Comparison of ENCODE assay signal across 25 cellular contexts in the genomic region with DNA sequence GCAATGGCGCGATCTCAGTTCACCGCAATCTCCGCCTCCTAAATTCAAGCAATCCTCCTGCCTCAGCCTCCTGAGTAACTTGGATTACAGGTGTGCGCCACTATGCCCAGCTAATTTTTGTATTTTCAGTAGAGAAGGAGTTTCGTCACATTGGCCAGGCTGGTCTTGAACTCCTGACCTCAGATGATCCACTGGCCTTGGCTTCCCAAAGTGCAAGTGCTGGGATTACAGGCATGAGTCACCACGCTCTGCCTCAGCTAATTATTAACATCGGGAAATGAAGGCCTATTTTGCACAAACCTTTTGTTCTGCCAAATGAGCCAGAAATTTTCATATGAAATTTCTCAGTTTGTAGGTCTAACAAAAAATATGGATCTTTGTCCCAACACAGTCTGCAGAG.
"Had no signal": no experiment of that assay in that cellular context is flagged by ENCODE, and none has a peak within 500 bp of the region (broad histone marks: within the 10 kb centered on the region; RNA-seq: fewer than 3 reads in every experiment).

No MANE protein-coding gene starts in this region.

- H3K4me3 ChIP-seq: esophagus squamous epithelium, gastrocnemius medialis, heart left ventricle, hepatocyte, left ventricle myocardium inferior, lower lobe of right lung, prostate gland, skin epidermis, suprapubic skin, transverse colon, upper lobe of right lung, uterus had no signal

- DNase-seq: cortex of kidney; effector memory CD8-positive, alpha-beta T cell; erythroblast; esophagus squamous epithelium; gastrocnemius medialis; heart left ventricle; kidney; left cardiac atrium; left ventricle myocardium inferior; lower lobe of right lung; naive thymus-derived CD8-positive, alpha-beta T cell; nephron progenitor cell; nucleus accumbens; right cardiac atrium; stimulated activated CD4-positive, alpha-beta T cell treated with anti-CD3 and anti-CD28 coated beads, Interleukin-15, amount 100 ng/mL, for 24 hours; stimulated activated CD4-positive, alpha-beta T cell treated with anti-CD3 and anti-CD28 coated beads, Interleukin-2, amount 100 ng/mL, for 48 hours; stimulated activated naive CD4-positive, alpha-beta T cell; stimulated activated naive CD8-positive, alpha-beta T cell treated with anti-CD3 and anti-CD28 coated beads, Interleukin-15, amount 100 ng/mL, for 72 hours; transverse colon; upper lobe of right lung; uterus had no signal

- H3K27me3 ChIP-seq: esophagus squamous epithelium, gastrocnemius medialis, heart left ventricle, hepatocyte, suprapubic skin, transverse colon, upper lobe of right lung, uterus had no signal

- H3K9me3 ChIP-seq: esophagus squamous epithelium, gastrocnemius medialis, heart left ventricle, left ventricle myocardium inferior, lower lobe of right lung, prostate gland, suprapubic skin, transverse colon, upper lobe of right lung had no signal

- H3K36me3 ChIP-seq: gastrocnemius medialis, heart left ventricle, left ventricle myocardium inferior, lower lobe of right lung, prostate gland, suprapubic skin, transverse colon, upper lobe of right lung, uterus had no signal

- ATAC-seq: effector memory CD8-positive, alpha-beta T cell; gastrocnemius medialis; heart left ventricle; left cardiac atrium; lower lobe of right lung; naive thymus-derived CD8-positive, alpha-beta T cell; right cardiac atrium; stimulated activated naive CD8-positive, alpha-beta T cell treated with anti-CD3 and anti-CD28 coated beads, Interleukin-15, amount 100 ng/mL, for 72 hours; upper lobe of right lung had no signal

- H3K4me1 ChIP-seq: esophagus squamous epithelium, gastrocnemius medialis, heart left ventricle, left ventricle myocardium inferior, lower lobe of right lung, prostate gland, suprapubic skin, transverse colon, upper lobe of right lung, uterus had no signal

- H3K27ac ChIP-seq: esophagus squamous epithelium, gastrocnemius medialis, heart left ventricle, hepatocyte, left ventricle myocardium inferior, lower lobe of right lung, prostate gland, skin epidermis, suprapubic skin, transverse colon, upper lobe of right lung, uterus had no signal
